ENCODE assay signal across 9 cellular contexts in genomic region chr9:108477538-108478006, GRCh38.
DNase-seq lines count a peak whose midpoint lies in the region; ATAC-seq and TF ChIP-seq lines count a peak whose summit lies in the region.
"Had no signal": no experiment of that assay in that cellular context is flagged by ENCODE, and none has a peak within 500 bp of the region (broad histone marks: within the 10 kb centered on the region; RNA-seq: fewer than 3 reads in every experiment).

No MANE protein-coding gene starts in this region.

- H3K36me3 ChIP-seq in ascending aorta (no peaks in the 10 kb centered on the region), mesenchymal stem cell (ENCODE audit: control insufficient read depth in 1 of 2, insufficient read depth in 2 of 2, low read depth in 1 of 2, low read length in 2 of 2) (no peaks in the 10 kb centered on the region)

- no peak overlapping the region for H3K4me3 Mint-ChIP-seq in T-cell
- H3K4me3 Mint-ChIP-seq: naive B cell had no signal

- H2BK15ac ChIP-seq in mesenchymal stem cell (ENCODE audit: low read depth, poor library complexity, severe bottlenecking), result no peak overlapping the region

- H3K4me1 ChIP-seq in ascending aorta (peaks cover 3 to 20% of the 10 kb centered on the region in 2 donors), mesenchymal stem cell (ENCODE audit: control insufficient read depth, insufficient read depth, low read depth, low read length) (peaks cover 13% of the 10 kb centered on the region)

- DNase-seq in DMS53 (lab: John Stamatoyannopoulos, UW) (peak; percentile 92), NCI-H187 treated with DMSO at 0.1 percent for 48 hours (lab: John Stamatoyannopoulos, UW) (peak; percentile 80), ascending aorta (ENCODE audit: low spot score in 2 of 2) (no peak), mesenchymal stem cell (peak; percentile 87), hypothalamus (lab: John Stamatoyannopoulos, UW) (no peak), T-cell (no peak)
- DNase-seq: naive B cell had no signal

- H3K36me3 Mint-ChIP-seq in T-cell, result no peaks in the 10 kb centered on the region
- H3K36me3 Mint-ChIP-seq: naive B cell had no signal

- no peak overlapping the region for H4K91ac ChIP-seq in mesenchymal stem cell (ENCODE audit: low read length)

- H3K9me3 Mint-ChIP-seq in T-cell, result peaks cover 0 to 2% (median 0%) of the 10 kb centered on the region in 3 donors

- H2AFZ ChIP-seq in mesenchymal stem cell (ENCODE audit: low read depth, low read length), result no peak overlapping the region

- no peak overlapping the region for H2BK120ac ChIP-seq in mesenchymal stem cell (ENCODE audit: low read depth, low read length)

- H3K27me3 Mint-ChIP-seq in T-cell, result no peaks in the 10 kb centered on the region
- H3K27me3 Mint-ChIP-seq: naive B cell had no signal

- POLR2A ChIA-PET in T-cell (lab: Charles Lee), result no interaction called here

- no peak overlapping the region for H3K23ac ChIP-seq in mesenchymal stem cell (ENCODE audit: low read length in 2 of 2)

- no peaks in the 10 kb centered on the region for H3K4me1 Mint-ChIP-seq in T-cell
- H3K4me1 Mint-ChIP-seq: naive B cell had no signal

- H3K14ac ChIP-seq in mesenchymal stem cell (ENCODE audit: low read length in 2 of 2), result no peak overlapping the region

- no peak overlapping the region for H4K8ac ChIP-seq in mesenchymal stem cell (ENCODE audit: low read length)

- H3K4me3 ChIP-seq in ascending aorta (no peak overlapping the region), mesenchymal stem cell (ENCODE audit: insufficient read depth in 1 of 2, low read depth in 1 of 2, low read length in 2 of 2) (no peak overlapping the region)

- H3K4ac ChIP-seq in mesenchymal stem cell (ENCODE audit: low read depth in 1 of 2, low read length in 2 of 2), result peak overlapping the region in 1 of 2 experiments; percentile 96

- peak overlapping the region; percentile 88 to 91 for H3K27ac ChIP-seq in ascending aorta
- no peak overlapping the region for H3K27ac ChIP-seq in mesenchymal stem cell (ENCODE audit: low read length, poor library complexity, severe bottlenecking)

- H2AK5ac ChIP-seq in mesenchymal stem cell (ENCODE audit: low read length, severe bottlenecking), result no peak overlapping the region

- intact Hi-C loops in ascending aorta (cut with DNase I), result loop anchor here (1.0 to 10.0 kb wide), 6 partner anchors 33 to 987 kb away; partner anchors contain the start of gene CTNNAL1

- ATAC-seq in HG02840 (IDR thresholded peaks at IDR 0.05; ENCODE audit: low FRiP score, unreplicated experiment) (no peak), GM19463 (IDR thresholded peaks at IDR 0.05; ENCODE audit: unreplicated experiment) (no peak), T-cell (replicated peaks in 1 of 4) (no peak)

- H3K9ac ChIP-seq in mesenchymal stem cell (ENCODE audit: low read length), result peak overlapping the region; percentile 82

- H3K27me3 ChIP-seq in ascending aorta, result no peaks in the 10 kb centered on the region
- no peaks in the 10 kb centered on the region for H3K27me3 ChIP-seq in mesenchymal stem cell (ENCODE audit: control insufficient read depth in 1 of 2, insufficient read depth in 1 of 2, low read length in 2 of 2)

- TF ChIP-seq CTCF in ascending aorta (IDR thresholded peaks at IDR 0.05), result no peak

- H3K9me3 ChIP-seq in ascending aorta (no peaks in the 10 kb centered on the region), mesenchymal stem cell (ENCODE audit: control insufficient read depth, low read length) (no peaks in the 10 kb centered on the region)

- H3K18ac ChIP-seq in mesenchymal stem cell (ENCODE audit: low read depth in 1 of 2, low read length in 2 of 2), result peak overlapping the region in 1 of 2 experiments; percentile 85

- no peak overlapping the region for H3K27ac Mint-ChIP-seq in T-cell
- H3K27ac Mint-ChIP-seq: naive B cell had no signal

- CTCF ChIA-PET in T-cell (lab: Charles Lee), result no interaction called here

- H3K79me1 ChIP-seq in mesenchymal stem cell (replicated peaks; ENCODE audit: low read length, poor library complexity, severe bottlenecking), result no peaks in the 10 kb centered on the region

- H2BK12ac ChIP-seq in mesenchymal stem cell (ENCODE audit: low read length in 2 of 2), result peak overlapping the region in 1 of 2 experiments; percentile 21

- H2BK5ac ChIP-seq in mesenchymal stem cell (ENCODE audit: low read depth, low read length, poor library complexity, severe bottlenecking), result no peak overlapping the region

- 70% methylated on average over 4 of the region's 6 CpGs for WGBS in mesenchymal stem cell

- H3K4me2 ChIP-seq in mesenchymal stem cell (ENCODE audit: low read length, poor library complexity, severe bottlenecking), result no peak overlapping the region

Comparison
In these comparisons a context has a peak if more than half of its experiments do, and no peak if none do; other contexts are left out.
1. DNase-seq: peak in DMS53 (single experiment), NCI-H187 treated with DMSO at 0.1 percent for 48 hours (single experiment) and mesenchymal stem cell (single experiment); none in ascending aorta (0 of 2), hypothalamus (0 of 51) and T-cell (0 of 34).